Comparison of ENCODE assay signal across 15 cellular contexts in genomic region chr16:57169327-57169726, GRCh38.
"Had no signal": no experiment of that assay in that cellular context is flagged by ENCODE, and none has a peak within 500 bp of the region (broad histone marks: within the 10 kb centered on the region; RNA-seq: fewer than 3 reads in every experiment).

No MANE protein-coding gene starts in this region.

- DNase-seq: activated CD4-positive, alpha-beta T cell treated with anti-CD3 and anti-CD28 coated beads, Interleukin-2, amount 10 ng/mL, durations not matched to agents 7 days and 5 days; activated CD8-positive, alpha-beta memory T cell treated with anti-CD3 and anti-CD28 coated beads for 24 hours; activated naive CD4-positive, alpha-beta T cell; activated naive CD8-positive, alpha-beta T cell treated with anti-CD3 and anti-CD28 coated beads, Interleukin-2, amount 50 U/mL, for 24 hours; central memory CD4-positive, alpha-beta T cell; cortex of kidney; effector memory CD4-positive, alpha-beta T cell; islet precursor cell; mammary epithelial cell; sigmoid colon; stimulated activated CD4-positive, alpha-beta T cell treated with anti-CD3 and anti-CD28 coated beads, Interleukin-1b, Interleukin-23, amount 100 ng/mL, for 48 hours; stomach; thyroid gland had no signal

- H3K27me3 Mint-ChIP-seq: activated CD4-positive, alpha-beta T cell treated with anti-CD3 and anti-CD28 coated beads, Interleukin-2, amount 10 ng/mL, durations not matched to agents 7 days and 5 days; activated naive CD8-positive, alpha-beta T cell treated with anti-CD3 and anti-CD28 coated beads, Interleukin-2, amount 50 U/mL, for 24 hours; natural killer cell treated with Interleukin-12 subunit alpha and Interleukin-12 subunit beta and Interleukin-15 and Interleukin-18, amount 100 ng/mL, for 72 hours had no signal

- H3K4me1 Mint-ChIP-seq: activated naive CD8-positive, alpha-beta T cell treated with anti-CD3 and anti-CD28 coated beads, Interleukin-2, amount 50 U/mL, for 24 hours had no signal

- H3K9me3 ChIP-seq: sigmoid colon, SJCRH30, stomach, thyroid gland had no signal

- H3K27ac Mint-ChIP-seq: activated CD4-positive, alpha-beta T cell treated with anti-CD3 and anti-CD28 coated beads, Interleukin-2, amount 10 ng/mL, durations not matched to agents 7 days and 5 days; activated naive CD8-positive, alpha-beta T cell treated with anti-CD3 and anti-CD28 coated beads, Interleukin-2, amount 50 U/mL, for 24 hours; natural killer cell treated with Interleukin-12 subunit alpha and Interleukin-12 subunit beta and Interleukin-15 and Interleukin-18, amount 100 ng/mL, for 72 hours had no signal

- H3K27me3 ChIP-seq: sigmoid colon, SJCRH30, stomach, thyroid gland had no signal

- H3K9me3 Mint-ChIP-seq: activated CD4-positive, alpha-beta T cell treated with anti-CD3 and anti-CD28 coated beads, Interleukin-2, amount 10 ng/mL, durations not matched to agents 7 days and 5 days; activated naive CD8-positive, alpha-beta T cell treated with anti-CD3 and anti-CD28 coated beads, Interleukin-2, amount 50 U/mL, for 24 hours; natural killer cell treated with Interleukin-12 subunit alpha and Interleukin-12 subunit beta and Interleukin-15 and Interleukin-18, amount 100 ng/mL, for 72 hours had no signal

- H3K4me3 ChIP-seq: sigmoid colon, SJCRH30, stomach, thyroid gland had no signal

- H3K27ac ChIP-seq: sigmoid colon, SJCRH30, stomach, thyroid gland had no signal

- H3K4me3 Mint-ChIP-seq: activated CD4-positive, alpha-beta T cell treated with anti-CD3 and anti-CD28 coated beads, Interleukin-2, amount 10 ng/mL, durations not matched to agents 7 days and 5 days; activated naive CD8-positive, alpha-beta T cell treated with anti-CD3 and anti-CD28 coated beads, Interleukin-2, amount 50 U/mL, for 24 hours; natural killer cell treated with Interleukin-12 subunit alpha and Interleukin-12 subunit beta and Interleukin-15 and Interleukin-18, amount 100 ng/mL, for 72 hours had no signal
